ENCODE assay signal across 11 cellular contexts in the genomic region with DNA sequence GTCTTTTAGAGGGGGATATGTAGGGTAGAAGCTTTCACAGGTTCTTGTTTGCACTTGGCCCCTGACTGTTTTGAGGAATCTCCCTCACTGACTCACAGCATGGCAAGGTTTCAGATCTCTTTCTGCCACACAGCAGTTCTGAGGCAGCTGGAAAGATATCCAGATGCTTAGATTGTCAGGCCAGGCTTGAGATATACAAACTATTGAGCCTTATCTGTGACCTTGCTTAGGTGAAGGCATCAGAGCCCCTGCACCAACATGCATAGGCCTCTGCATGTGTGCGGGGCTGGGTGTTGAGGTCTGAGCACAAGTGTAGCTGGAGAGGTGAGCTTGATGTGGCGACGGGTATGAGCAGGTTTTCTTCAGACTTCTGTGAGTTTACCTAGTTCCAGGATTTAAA.
DNase-seq lines count a peak whose midpoint lies in the region; ATAC-seq, FAIRE-seq and TF ChIP-seq lines count a peak whose summit lies in the region.
"Had no signal": no experiment of that assay in that cellular context is flagged by ENCODE, and none has a peak within 500 bp of the region (broad histone marks: within the 10 kb centered on the region; RNA-seq: fewer than 3 reads in every experiment).

No MANE protein-coding gene starts in this region.

- ATAC-seq in GM12878 (peak; percentile 74), HG03135 (IDR thresholded peaks at IDR 0.05; ENCODE audit: unreplicated experiment) (no peak), HG03196 (IDR thresholded peaks at IDR 0.05; ENCODE audit: unreplicated experiment) (no peak)

- CTCF ChIA-PET in GM12878 (lab: Yijun Ruan, JAX), result interaction anchor here (1.0 to 1.6 kb wide), 3 partner anchors 34 to 156 kb away, joined by 3 read pairs; no protein-coding TSS in a partner anchor

- peaks cover 6% of the 10 kb centered on the region; the same call in 2 of the 3 replicates for H3K9me3 ChIP-seq in GM12878 (replicated peaks; ENCODE audit: control insufficient read depth, insufficient read depth, low read length)
- H3K9me3 ChIP-seq in transverse colon, result no peaks in the 10 kb centered on the region
- H3K9me3 ChIP-seq: right lobe of liver had no signal

- peak; percentile 6 for DNase-seq in ELR (ENCODE audit: low read depth)
- DNase-seq in GM12878 (ENCODE audit: low read depth, low spot score), result peak; percentile 8
- peak; percentile 42 for DNase-seq in iPS-NIHi11 (ENCODE audit: low spot score)
- DNase-seq in COLO668 (lab: John Stamatoyannopoulos, UW; ENCODE audit: unreplicated experiment), result no peak
- DNase-seq in transverse colon, result no peak
- DNase-seq: activated CD8-positive, alpha-beta memory T cell treated with anti-CD3 and anti-CD28 coated beads, Interleukin-2, amount 50 U/mL, for 4 hours; right lobe of liver had no signal

- H3K79me2 ChIP-seq in KMS-11 (ENCODE audit: insufficient read depth, low read depth) (no peaks in the 10 kb centered on the region), GM12878 (ENCODE audit: control insufficient read depth, insufficient read depth, low read length) (peaks cover 5% of the 10 kb centered on the region)

- RAD21 ChIA-PET in GM12878 (lab: Charles Lee; ENCODE audit: unreplicated experiment), result no interaction called here

- no peak for FAIRE-seq in GM12878 (lab: Jason Lieb, UNC)

- H3K27ac ChIP-seq in KMS-11, result peak overlapping the region; percentile 65; the same call in 1 of the 2 replicates
- H3K27ac ChIP-seq in GM12878 (ENCODE audit: control insufficient read depth, insufficient read depth), result no peak overlapping the region
- no peak overlapping the region for H3K27ac ChIP-seq in transverse colon
- H3K27ac ChIP-seq: right lobe of liver had no signal

- H3K36me3 ChIP-seq in KMS-11 (ENCODE audit: insufficient read depth) (no peaks in the 10 kb centered on the region), GM12878 (ENCODE audit: control insufficient read depth in 2 of 2, insufficient read depth in 2 of 2, low read length in 1 of 2) (peaks cover 22 to 33% of the 10 kb centered on the region in 2 experiments), transverse colon (peaks cover 0 to 19% (median 8%) of the 10 kb centered on the region in 4 donors)

- no peak overlapping the region for H2AFZ ChIP-seq in KMS-11 (ENCODE audit: low read depth)
- no peak overlapping the region for H2AFZ ChIP-seq in GM12878 (ENCODE audit: control insufficient read depth, low read depth, low read length)

- 100% methylated on average over 3 of the region's 3 CpGs for WGBS in GM12878 (ENCODE audit: insufficient coverage, insufficient replicate concordance, low lambda C conversion rate, missing lambda C conversion rate)
- WGBS in transverse colon (ENCODE audit: low coverage in 1 of 2), 2 donors, result 93% methylated on average over 3 of the region's 3 CpGs

- TF ChIP-seq POLR2A in GM12878 (IDR thresholded peaks at IDR 0.05; ENCODE audit: low read depth, low read length) (no peak), transverse colon (IDR thresholded peaks at IDR 0.05) (no peak)

- BruUV-seq in GM12878 (replicated peaks; lab: Mats Ljungman, UMichigan), result no TSS peak

- H3K27me3 ChIP-seq in KMS-11 (ENCODE audit: insufficient read depth, low read depth) (no peaks in the 10 kb centered on the region), GM12878 (replicated peaks in 1 of 2; ENCODE audit: control insufficient read depth in 2 of 2, insufficient read depth in 2 of 2, low read length in 1 of 2) (no peaks in the 10 kb centered on the region), transverse colon (no peaks in the 10 kb centered on the region)
- H3K27me3 ChIP-seq: right lobe of liver had no signal

- in situ Hi-C loops in GM12878 (cut with MboI) (no loop called here), transverse colon (cut with MboI; ENCODE audit: low pct_ligation_motif_present in 1 of 4, low pct_unique_long_range_greater_than_20kb in 1 of 4, low sequenced_read_pairs in 3 of 4) (no loop called here)

- POLR2A ChIA-PET in GM12878 (lab: Charles Lee), result no interaction called here

- TF ChIP-seq CTCF in KMS-11 (conservative IDR thresholded peaks at IDR 0.05; ENCODE audit: low read depth, low read length), result no peak
- TF ChIP-seq CTCF in GM12878 (IDR thresholded peaks at IDR 0.05 in 2 of 3, conservative IDR thresholded peaks at IDR 0.05 in 1 of 3; ENCODE audit: control insufficient read depth in 2 of 3, extremely low read depth in 1 of 3, insufficient read depth in 1 of 3, low read depth in 3 of 3, low read length in 3 of 3), result no peak
- no peak for TF ChIP-seq CTCF in transverse colon (IDR thresholded peaks at IDR 0.05)

- TF ChIP-seq EP300 in GM12878 (IDR thresholded peaks at IDR 0.05; ENCODE audit: borderline replicate concordance in 1 of 2, control insufficient read depth in 1 of 2, low read depth in 2 of 2, low read length in 2 of 2) (no peak), transverse colon (IDR thresholded peaks at IDR 0.05; ENCODE audit: low read depth) (no peak)

- no peak overlapping the region for H3K4me3 ChIP-seq in KMS-11 (IDR thresholded peaks at IDR 0.05; ENCODE audit: insufficient read depth, low read depth, low read length)
- no peak overlapping the region for H3K4me3 ChIP-seq in GM12878
- no peak overlapping the region for H3K4me3 ChIP-seq in transverse colon
- H3K4me3 ChIP-seq: lung, right lobe of liver had no signal

- intact Hi-C loops in GM12878 (cut with micrococcal nuclease; ENCODE audit: unreplicated experiment), result no loop called here
- intact Hi-C loops in transverse colon (cut with DNase I; ENCODE audit: low total_unique reads), result no loop called here

- peak overlapping the region; percentile 45; the same call in 1 of the 2 replicates for H3K4me2 ChIP-seq in KMS-11
- H3K4me2 ChIP-seq in GM12878 (ENCODE audit: control insufficient read depth, insufficient read depth), result no peak overlapping the region

- no peak for TF ChIP-seq RAD21 in GM12878 (IDR thresholded peaks at IDR 0.05; ENCODE audit: insufficient read depth, low read depth, low read length)

- H3K4me1 ChIP-seq in KMS-11 (ENCODE audit: low read depth, poor library complexity, severe bottlenecking) (peaks cover 20% of the 10 kb centered on the region), GM12878 (ENCODE audit: control insufficient read depth, insufficient read depth, low read length) (no peaks in the 10 kb centered on the region), transverse colon (no peaks in the 10 kb centered on the region)
- H3K4me1 ChIP-seq: right lobe of liver had no signal

- SMC1A ChIA-PET in GM12878 (lab: Charles Lee; ENCODE audit: uncharacterized antibody, unreplicated experiment), result interaction anchor here (1.0 to 1.2 kb wide), 2 partner anchors 9 to 60 kb away, joined by 3 to 4 read pairs; no protein-coding TSS in a partner anchor

- H4K20me1 ChIP-seq in KMS-11 (ENCODE audit: insufficient read depth), result no peaks in the 10 kb centered on the region
- H4K20me1 ChIP-seq in GM12878 (ENCODE audit: control insufficient read depth, insufficient read depth), result no peaks in the 10 kb centered on the region

- H3K9ac ChIP-seq in KMS-11 (no peak overlapping the region), GM12878 (ENCODE audit: control insufficient read depth, insufficient read depth, low read length) (no peak overlapping the region)

TF ChIP-seq in GM12878, 131 proteins besides CTCF, POLR2A, EP300 and RAD21:
- TF ChIP-seq CBX5 (IDR thresholded peaks at IDR 0.05; ENCODE audit: low read depth), result no peak
- TF ChIP-seq NRF1 (conservative IDR thresholded peaks at IDR 0.05; ENCODE audit: low read depth, low read length), result no peak
- TF ChIP-seq, protein P1, sequence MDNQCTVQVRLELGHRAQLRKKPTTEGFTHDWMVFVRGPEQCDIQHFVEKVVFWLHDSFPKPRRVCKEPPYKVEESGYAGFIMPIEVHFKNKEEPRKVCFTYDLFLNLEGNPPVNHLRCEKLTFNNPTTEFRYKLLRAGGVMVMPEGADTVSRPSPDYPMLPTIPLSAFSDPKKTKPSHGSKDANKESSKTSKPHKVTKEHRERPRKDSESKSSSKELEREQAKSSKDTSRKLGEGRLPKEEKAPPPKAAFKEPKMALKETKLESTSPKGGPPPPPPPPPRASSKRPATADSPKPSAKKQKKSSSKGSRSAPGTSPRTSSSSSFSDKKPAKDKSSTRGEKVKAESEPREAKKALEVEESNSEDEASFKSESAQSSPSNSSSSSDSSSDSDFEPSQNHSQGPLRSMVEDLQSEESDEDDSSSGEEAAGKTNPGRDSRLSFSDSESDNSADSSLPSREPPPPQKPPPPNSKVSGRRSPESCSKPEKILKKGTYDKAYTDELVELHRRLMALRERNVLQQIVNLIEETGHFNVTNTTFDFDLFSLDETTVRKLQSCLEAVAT (IDR thresholded peaks at IDR 0.05), result no peak

Comparison
In these comparisons a context has a peak if more than half of its experiments do, and no peak if none do; other contexts are left out.
1. DNase-seq: peak in ELR (single experiment), GM12878 (single experiment) and iPS-NIHi11 (single experiment); none in COLO668 (single experiment) and transverse colon (single experiment).